Comparison of ENCODE assay signal across 35 cellular contexts in the genomic region with DNA sequence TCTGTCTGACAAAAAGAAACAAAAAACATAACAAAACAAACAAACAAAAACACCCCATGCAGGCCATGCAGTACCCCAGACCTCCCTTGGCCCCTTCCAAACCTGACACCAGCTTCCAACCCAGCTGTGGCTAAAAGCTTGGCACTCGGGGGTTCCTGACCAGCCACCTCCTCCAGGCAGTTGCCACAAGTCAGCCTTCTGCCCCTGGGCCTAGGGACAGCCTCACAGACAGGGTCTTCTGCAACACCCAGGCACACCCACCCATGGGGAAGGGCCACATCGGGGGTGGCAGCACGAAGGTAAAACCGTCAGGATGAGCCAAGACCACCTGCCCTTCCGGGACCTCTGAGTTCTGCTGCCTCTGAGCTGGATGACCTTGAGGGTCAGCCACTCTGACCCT. TPM values are rescaled to one million over a fixed set of nuclear protein-coding genes. Genes with fewer than 3 reads are reported as not detected.
"Had no signal": no experiment of that assay in that cellular context is flagged by ENCODE, and none has a peak within 500 bp of the region (broad histone marks: within the 10 kb centered on the region; RNA-seq: fewer than 3 reads in every experiment).

No MANE protein-coding gene starts in this region.

- H3K4me1 ChIP-seq: Peyer's patch had no signal

- H3K27me3 Mint-ChIP-seq: activated naive CD8-positive, alpha-beta T cell had no signal

- H3K27ac ChIP-seq: KMS-11, Peyer's patch, WERI-Rb-1 had no signal

- H3K36me3 Mint-ChIP-seq: activated CD8-positive, alpha-beta memory T cell treated with anti-CD3 and anti-CD28 coated beads, Interleukin-2, amount 10 ng/mL, durations not matched to agents 7 days and 5 days; activated naive CD4-positive, alpha-beta T cell treated with anti-CD3 and anti-CD28 coated beads, Interleukin-2, amount 10 ng/mL, durations not matched to agents 7 days and 5 days; activated naive CD8-positive, alpha-beta T cell; brain had no signal

- H3K9ac ChIP-seq: KMS-11 had no signal

- H3K9me3 ChIP-seq: Peyer's patch had no signal

- H3K4me2 ChIP-seq: KMS-11 had no signal

- H3K4me3 Mint-ChIP-seq: activated CD8-positive, alpha-beta memory T cell treated with anti-CD3 and anti-CD28 coated beads, Interleukin-2, amount 10 ng/mL, durations not matched to agents 7 days and 5 days; activated naive CD4-positive, alpha-beta T cell treated with anti-CD3 and anti-CD28 coated beads, Interleukin-2, amount 10 ng/mL, durations not matched to agents 7 days and 5 days; activated naive CD8-positive, alpha-beta T cell; activated naive CD8-positive, alpha-beta T cell treated with anti-CD3 and anti-CD28 coated beads, Interleukin-2, amount 50 U/mL, for 24 hours; brain had no signal

- DNase-seq: activated CD4-positive, alpha-beta T cell treated with anti-CD3 and anti-CD28 coated beads for 1 hour; activated CD4-positive, alpha-beta T cell treated with anti-CD3 and anti-CD28 coated beads for 48 hours; activated CD4-positive, alpha-beta T cell treated with anti-CD3 and anti-CD28 coated beads, Interleukin-2, amount 50 U/mL, for 4 hours; activated CD4-positive, CD25-positive, alpha-beta regulatory T cell; activated CD8-positive, alpha-beta memory T cell treated with anti-CD3 and anti-CD28 coated beads for 24 hours; activated CD8-positive, alpha-beta memory T cell treated with anti-CD3 and anti-CD28 coated beads, Interleukin-2, amount 10 ng/mL, durations not matched to agents 7 days and 5 days; activated CD8-positive, alpha-beta memory T cell treated with anti-CD3 and anti-CD28 coated beads, Interleukin-2, amount 50 U/mL, for 48 hours; activated effector memory CD4-positive, alpha-beta T cell treated with Interleukin-2 at 50 U/mL for 16 hours; activated naive CD4-positive, alpha-beta T cell treated with anti-CD3 and anti-CD28 coated beads, Interleukin-2, amount 10 ng/mL, durations not matched to agents 7 days and 5 days; activated naive CD8-positive, alpha-beta T cell treated with anti-CD3 and anti-CD28 coated beads, Interleukin-2, amount 50 U/mL, for 24 hours; activated T-cell treated with anti-CD3 and anti-CD28 coated beads, Interleukin-2, amount 50 U/mL, for 48 hours; anterior cingulate cortex; caudate nucleus; cerebellar nuclear complex; MM.1S; MV-4-11; NCI-H1092; NCI-H1436 treated with DMSO at 0.1 percent for 48 hours; NCI-H1694 treated with DMSO at 0.1 percent for 48 hours; NCI-H2029; NCI-H345; NCI-H524 treated with DMSO at 0.1 percent for 48 hours; NK-92 treated with Interleukin-12 subunit alpha and Interleukin-12 subunit beta, amount 100 ng/mL, for 24 hours; PC-3; Peyer's patch; RPMI8226; SHP77 treated with DMSO at 0.1 percent for 48 hours; SW 1271; T1000; WERI-Rb-1 had no signal

- H3K27me3 ChIP-seq: Peyer's patch had no signal

- H3K4me3 ChIP-seq: Peyer's patch had no signal

- H3K27ac Mint-ChIP-seq: activated CD8-positive, alpha-beta memory T cell treated with anti-CD3 and anti-CD28 coated beads, Interleukin-2, amount 10 ng/mL, durations not matched to agents 7 days and 5 days; activated naive CD4-positive, alpha-beta T cell treated with anti-CD3 and anti-CD28 coated beads, Interleukin-2, amount 10 ng/mL, durations not matched to agents 7 days and 5 days; activated naive CD8-positive, alpha-beta T cell; activated naive CD8-positive, alpha-beta T cell treated with anti-CD3 and anti-CD28 coated beads, Interleukin-2, amount 50 U/mL, for 24 hours; brain had no signal

- H3K4me1 Mint-ChIP-seq: activated naive CD4-positive, alpha-beta T cell treated with anti-CD3 and anti-CD28 coated beads, Interleukin-2, amount 10 ng/mL, durations not matched to agents 7 days and 5 days had no signal

- ATAC-seq: activated CD8-positive, alpha-beta memory T cell treated with anti-CD3 and anti-CD28 coated beads, Interleukin-2, amount 10 ng/mL, durations not matched to agents 7 days and 5 days; activated naive CD8-positive, alpha-beta T cell treated with anti-CD3 and anti-CD28 coated beads, Interleukin-2, amount 50 U/mL, for 24 hours; PC-3 had no signal

- H3K36me3 ChIP-seq: Peyer's patch, WERI-Rb-1 had no signal

RNA-seq across cellular contexts. Expression of gene TMEM119, which starts 10.7 kb away (rescaled TPM):
- total RNA-seq: NCI-H460, PC-3, SK-MEL-5 had no signal

RNA-seq across cellular contexts. Expression of gene SELPLG, which starts 25.1 kb away (rescaled TPM):
- total RNA-seq: NCI-H460 had no signal
